In the genomic region with DNA sequence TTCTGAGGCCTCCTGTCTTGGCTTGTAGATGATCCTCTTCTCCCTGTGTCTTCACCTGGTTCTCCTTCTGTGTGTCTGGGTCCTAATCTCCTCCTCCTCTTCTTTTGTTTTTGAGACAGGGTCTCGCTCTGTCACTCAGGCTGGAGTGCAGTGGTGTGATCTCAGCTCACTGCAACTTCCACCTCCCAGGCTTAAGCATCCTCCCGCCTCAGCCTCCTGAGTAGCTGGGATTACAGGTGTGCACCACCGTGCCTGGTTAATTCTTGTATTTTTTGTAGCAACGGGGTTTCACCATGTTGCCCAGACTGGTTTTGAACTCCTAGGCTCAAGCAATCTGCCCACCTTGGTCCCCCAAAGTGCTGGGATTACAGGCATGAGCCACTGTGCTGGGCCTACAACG, we compare ENCODE assay signal across 12 cellular contexts. TPM values are rescaled to one million over a fixed set of nuclear protein-coding genes. Genes with fewer than 3 reads are reported as not detected.
"Had no signal": no experiment of that assay in that cellular context is flagged by ENCODE, and none has a peak within 500 bp of the region (broad histone marks: within the 10 kb centered on the region; RNA-seq: fewer than 3 reads in every experiment).

No MANE protein-coding gene starts in this region.

RNA-seq across cellular contexts. Expression of gene CLEC17A, which starts 29.4 kb away (rescaled TPM):
- total RNA-seq: activated CD4-positive, alpha-beta T cell treated with anti-CD3 and anti-CD28 coated beads, Interleukin-2, amount 10 ng/mL, durations not matched to agents 24 days and 14 days; activated CD8-positive, alpha-beta memory T cell treated with anti-CD3 and anti-CD28 coated beads, Interleukin-2, amount 10 ng/mL, durations not matched to agents 7 days and 5 days; activated CD8-positive, alpha-beta T cell treated with anti-CD3 and anti-CD28 coated beads, Interleukin-2, amount 10 ng/mL, durations not matched to agents 7 days and 5 days; ascending aorta; breast epithelium; cardiac muscle cell; dermis microvascular lymphatic vessel endothelial cell; endothelial cell of umbilical vein; esophagus squamous epithelium; fibroblast of villous mesenchyme; gastroesophageal sphincter; glomerular endothelial cell had no signal
- polyA plus RNA-seq: cardiac muscle cell had no signal
